Comparison of ENCODE assay signal across 1 cellular context in the genomic region with DNA sequence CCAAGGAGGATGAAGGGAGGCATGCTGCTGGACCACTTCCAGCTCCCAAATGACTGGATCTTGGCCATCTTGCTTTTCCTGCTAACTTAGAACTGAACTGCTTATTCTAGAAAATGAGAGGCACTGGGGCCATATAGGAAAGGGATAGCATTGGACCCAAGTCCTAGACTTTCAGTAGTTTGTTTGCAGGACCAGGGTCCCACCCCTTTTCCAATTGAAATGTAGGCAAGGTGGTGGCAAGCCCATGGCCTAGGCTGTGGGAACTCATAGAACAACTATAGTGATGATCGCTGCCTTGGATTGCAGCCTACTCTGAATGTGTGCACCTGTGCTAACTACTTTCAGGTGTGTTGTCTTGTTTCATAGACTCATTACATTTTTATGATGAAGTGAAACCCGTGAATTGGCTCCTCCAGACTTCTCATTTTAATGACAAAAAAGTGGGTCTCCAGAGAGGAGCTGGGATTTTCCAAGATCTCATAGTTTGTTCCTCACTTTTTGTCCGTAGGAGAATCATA.
TF ChIP-seq lines count a peak whose summit lies in the region.

No MANE protein-coding gene starts in this region.

TF ChIP-seq in HepG2, 621 proteins besides CTCF, POLR2A, EP300 and RAD21:
- TF ChIP-seq RBM22 (optimal IDR thresholded peaks at IDR 0.05; ENCODE audit: low read length) (peak; percentile 94), FOXK1 (CRISPR knock-in tag; IDR thresholded peaks at IDR 0.05; ENCODE audit: borderline replicate concordance, low read depth) (no peak), ZNF775 (CRISPR knock-in tag; IDR thresholded peaks at IDR 0.05; ENCODE audit: borderline replicate concordance) (no peak), GLI4 (CRISPR knock-in tag; IDR thresholded peaks at IDR 0.05; ENCODE audit: borderline replicate concordance) (0 out of 2 replicates have a peak, but pooled peaks have one; percentile 52), HDAC1 (CRISPR knock-in tag; IDR thresholded peaks at IDR 0.05) (no peak), ZNF598 (CRISPR knock-in tag; IDR thresholded peaks at IDR 0.05; ENCODE audit: borderline replicate concordance) (no peak), ZNF674 (CRISPR knock-in tag; IDR thresholded peaks at IDR 0.05; ENCODE audit: low read depth) (no peak), ARID2 (CRISPR knock-in tag; IDR thresholded peaks at IDR 0.05; ENCODE audit: borderline replicate concordance) (0 out of 2 replicates have a peak, but pooled peaks have one; percentile 31), HNRNPH1 (optimal IDR thresholded peaks at IDR 0.05; ENCODE audit: low read depth, low read length) (no peak), CHD4 (IDR thresholded peaks at IDR 0.05; ENCODE audit: borderline replicate concordance, low read length) (no peak), AGO2 (optimal IDR thresholded peaks at IDR 0.05; ENCODE audit: low read depth, low read length) (peak; percentile 70), SSRP1 (CRISPR knock-in tag; IDR thresholded peaks at IDR 0.05) (0 out of 2 replicates have a peak, but pooled peaks have one; percentile 15), NFKBIZ (CRISPR knock-in tag; IDR thresholded peaks at IDR 0.05) (no peak)
- TF ChIP-seq, protein P1, sequence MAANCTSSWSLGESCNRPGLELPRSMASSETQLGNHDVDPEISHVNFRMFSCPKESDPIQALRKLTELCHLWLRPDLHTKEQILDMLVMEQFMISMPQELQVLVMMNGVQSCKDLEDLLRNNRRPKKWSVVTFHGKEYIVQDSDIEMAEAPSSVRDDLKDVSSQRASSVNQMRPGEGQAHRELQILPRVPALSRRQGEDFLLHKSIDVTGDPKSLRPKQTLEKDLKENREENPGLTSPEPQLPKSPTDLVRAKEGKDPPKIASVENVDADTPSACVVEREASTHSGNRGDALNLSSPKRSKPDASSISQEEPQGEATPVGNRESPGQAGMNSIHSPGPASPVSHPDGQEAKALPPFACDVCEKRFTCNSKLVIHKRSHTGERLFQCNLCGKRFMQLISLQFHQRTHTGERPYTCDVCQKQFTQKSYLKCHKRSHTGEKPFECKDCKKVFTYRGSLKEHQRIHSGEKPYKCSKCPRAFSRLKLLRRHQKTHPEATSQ (CRISPR knock-in tag; IDR thresholded peaks at IDR 0.05; ENCODE audit: borderline replicate concordance) = no peak
- TF ChIP-seq, protein P2, sequence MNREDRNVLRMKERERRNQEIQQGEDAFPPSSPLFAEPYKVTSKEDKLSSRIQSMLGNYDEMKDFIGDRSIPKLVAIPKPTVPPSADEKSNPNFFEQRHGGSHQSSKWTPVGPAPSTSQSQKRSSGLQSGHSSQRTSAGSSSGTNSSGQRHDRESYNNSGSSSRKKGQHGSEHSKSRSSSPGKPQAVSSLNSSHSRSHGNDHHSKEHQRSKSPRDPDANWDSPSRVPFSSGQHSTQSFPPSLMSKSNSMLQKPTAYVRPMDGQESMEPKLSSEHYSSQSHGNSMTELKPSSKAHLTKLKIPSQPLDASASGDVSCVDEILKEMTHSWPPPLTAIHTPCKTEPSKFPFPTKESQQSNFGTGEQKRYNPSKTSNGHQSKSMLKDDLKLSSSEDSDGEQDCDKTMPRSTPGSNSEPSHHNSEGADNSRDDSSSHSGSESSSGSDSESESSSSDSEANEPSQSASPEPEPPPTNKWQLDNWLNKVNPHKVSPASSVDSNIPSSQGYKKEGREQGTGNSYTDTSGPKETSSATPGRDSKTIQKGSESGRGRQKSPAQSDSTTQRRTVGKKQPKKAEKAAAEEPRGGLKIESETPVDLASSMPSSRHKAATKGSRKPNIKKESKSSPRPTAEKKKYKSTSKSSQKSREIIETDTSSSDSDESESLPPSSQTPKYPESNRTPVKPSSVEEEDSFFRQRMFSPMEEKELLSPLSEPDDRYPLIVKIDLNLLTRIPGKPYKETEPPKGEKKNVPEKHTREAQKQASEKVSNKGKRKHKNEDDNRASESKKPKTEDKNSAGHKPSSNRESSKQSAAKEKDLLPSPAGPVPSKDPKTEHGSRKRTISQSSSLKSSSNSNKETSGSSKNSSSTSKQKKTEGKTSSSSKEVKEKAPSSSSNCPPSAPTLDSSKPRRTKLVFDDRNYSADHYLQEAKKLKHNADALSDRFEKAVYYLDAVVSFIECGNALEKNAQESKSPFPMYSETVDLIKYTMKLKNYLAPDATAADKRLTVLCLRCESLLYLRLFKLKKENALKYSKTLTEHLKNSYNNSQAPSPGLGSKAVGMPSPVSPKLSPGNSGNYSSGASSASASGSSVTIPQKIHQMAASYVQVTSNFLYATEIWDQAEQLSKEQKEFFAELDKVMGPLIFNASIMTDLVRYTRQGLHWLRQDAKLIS (CRISPR knock-in tag; IDR thresholded peaks at IDR 0.05) = peak; percentile 64; the same call in 1 of the 2 replicates
